15 cellular contexts compared by ENCODE assay signal in the genomic region with DNA sequence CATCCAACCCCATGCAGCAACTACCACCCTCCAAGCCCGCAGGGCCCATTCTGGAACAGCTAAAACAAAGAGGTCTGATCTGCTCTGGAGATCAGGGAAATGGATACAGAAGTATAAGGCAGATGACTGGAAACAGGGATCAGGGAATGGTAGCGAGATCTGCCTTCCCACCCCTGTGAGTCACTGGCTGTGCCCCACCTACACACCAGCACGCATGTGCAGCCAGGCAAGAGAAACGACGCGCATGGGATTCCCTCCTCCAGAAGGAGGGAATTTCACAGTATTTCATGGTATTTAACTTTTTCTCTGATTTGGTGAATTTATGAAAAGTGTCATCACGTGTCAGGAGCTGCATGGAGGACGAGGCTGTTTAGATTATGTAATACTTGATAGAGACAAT.
DNase-seq lines count a peak whose midpoint lies in the region; ATAC-seq and TF ChIP-seq lines count a peak whose summit lies in the region.
"Had no signal": no experiment of that assay in that cellular context is flagged by ENCODE, and none has a peak within 500 bp of the region (broad histone marks: within the 10 kb centered on the region; RNA-seq: fewer than 3 reads in every experiment).

No MANE protein-coding gene starts in this region.

- 24% methylated on average over 8 of the region's 8 CpGs for WGBS in GM23248 (ENCODE audit: low coverage in 1 of 2, low lambda C conversion rate in 2 of 2, missing lambda C conversion rate in 2 of 2), 2 experiments

- no peaks in the 10 kb centered on the region for H3K9me2 ChIP-seq in GM23248 (ENCODE audit: insufficient read depth)

- H4K20me1 ChIP-seq in GM23248 (ENCODE audit: insufficient read depth) = no peaks in the 10 kb centered on the region

- no peak for TF ChIP-seq CTCF in left lung (IDR thresholded peaks at IDR 0.05)

- no peaks in the 10 kb centered on the region for H3F3A ChIP-seq in GM23248 (ENCODE audit: insufficient read depth)

- no peaks in the 10 kb centered on the region for H3K36me3 Mint-ChIP-seq in dendritic cell treated with granulocyte-macrophage colony-stimulating factor and Interleukin-4, amounts not matched to agents 40 ng/mL and 50 ng/mL, for 4 days (ENCODE audit: low read depth)
- H3K36me3 Mint-ChIP-seq in activated CD8-positive, alpha-beta memory T cell treated with anti-CD3 and anti-CD28 coated beads, Interleukin-2, amount 10 ng/mL, durations not matched to agents 7 days and 5 days = no peaks in the 10 kb centered on the region
- H3K36me3 Mint-ChIP-seq: activated naive CD4-positive, alpha-beta T cell treated with anti-CD3 and anti-CD28 coated beads, Interleukin-2, amount 50 U/mL, for 72 hours had no signal

- in situ Hi-C loops in GM23248 (cut with MboI) = no loop called here

- H3K4me3 Mint-ChIP-seq in dendritic cell treated with granulocyte-macrophage colony-stimulating factor and Interleukin-4, amounts not matched to agents 40 ng/mL and 50 ng/mL, for 4 days = peak overlapping the region; percentile 70
- H3K4me3 Mint-ChIP-seq in activated CD8-positive, alpha-beta memory T cell treated with anti-CD3 and anti-CD28 coated beads, Interleukin-2, amount 10 ng/mL, durations not matched to agents 7 days and 5 days = no peak overlapping the region
- H3K4me3 Mint-ChIP-seq: activated CD4-positive, alpha-beta T cell treated with anti-CD3 and anti-CD28 coated beads, Interleukin-2, amount 10 ng/mL, durations not matched to agents 7 days and 5 days; effector memory CD8-positive, alpha-beta T cell had no signal

- H3K27ac ChIP-seq in GM23248 (no peak overlapping the region), left lung (peak overlapping the region in 1 of 2 donors; percentile 85)
- H3K27ac ChIP-seq: KMS-11, ovary, SJSA1 had no signal

- H3K4me3 ChIP-seq in GM23248 = no peak overlapping the region
- H3K4me3 ChIP-seq in left lung = no peak overlapping the region
- H3K4me3 ChIP-seq: ovary, SJSA1 had no signal

- peak overlapping the region; percentile 99 for H3K27ac Mint-ChIP-seq in dendritic cell treated with granulocyte-macrophage colony-stimulating factor and Interleukin-4, amounts not matched to agents 40 ng/mL and 50 ng/mL, for 4 days
- no peak overlapping the region for H3K27ac Mint-ChIP-seq in activated CD8-positive, alpha-beta memory T cell treated with anti-CD3 and anti-CD28 coated beads, Interleukin-2, amount 10 ng/mL, durations not matched to agents 7 days and 5 days
- H3K27ac Mint-ChIP-seq: activated CD4-positive, alpha-beta T cell treated with anti-CD3 and anti-CD28 coated beads, Interleukin-2, amount 10 ng/mL, durations not matched to agents 7 days and 5 days had no signal

- H3K27me3 ChIP-seq in GM23248 (replicated peaks; ENCODE audit: insufficient read depth) (no peaks in the 10 kb centered on the region), left lung (no peaks in the 10 kb centered on the region)
- H3K27me3 ChIP-seq: ovary, SJSA1 had no signal

- H3K36me3 ChIP-seq in GM23248 (ENCODE audit: low read depth) (no peaks in the 10 kb centered on the region), left lung (no peaks in the 10 kb centered on the region)
- H3K36me3 ChIP-seq: ovary, SJSA1 had no signal

- H2AFZ ChIP-seq in GM23248 = peak overlapping the region; percentile 66

- no peak overlapping the region for H3K9ac ChIP-seq in GM23248
- H3K9ac ChIP-seq: KMS-11 had no signal

- peaks cover 71% of the 10 kb centered on the region for H3K4me1 Mint-ChIP-seq in dendritic cell treated with granulocyte-macrophage colony-stimulating factor and Interleukin-4, amounts not matched to agents 40 ng/mL and 50 ng/mL, for 4 days (ENCODE audit: low read depth)
- no peaks in the 10 kb centered on the region for H3K4me1 Mint-ChIP-seq in activated CD8-positive, alpha-beta memory T cell treated with anti-CD3 and anti-CD28 coated beads, Interleukin-2, amount 10 ng/mL, durations not matched to agents 7 days and 5 days
- H3K4me1 Mint-ChIP-seq: activated CD4-positive, alpha-beta T cell treated with anti-CD3 and anti-CD28 coated beads, Interleukin-2, amount 10 ng/mL, durations not matched to agents 7 days and 5 days had no signal

- CTCF ChIA-PET in activated CD8-positive, alpha-beta memory T cell treated with anti-CD3 and anti-CD28 coated beads, Interleukin-2, amount 10 ng/mL, durations not matched to agents 7 days and 5 days (lab: Charles Lee) = no interaction called here

- no peaks in the 10 kb centered on the region for H3K27me3 Mint-ChIP-seq in dendritic cell treated with granulocyte-macrophage colony-stimulating factor and Interleukin-4, amounts not matched to agents 40 ng/mL and 50 ng/mL, for 4 days
- no peaks in the 10 kb centered on the region for H3K27me3 Mint-ChIP-seq in activated CD8-positive, alpha-beta memory T cell treated with anti-CD3 and anti-CD28 coated beads, Interleukin-2, amount 10 ng/mL, durations not matched to agents 7 days and 5 days
- H3K27me3 Mint-ChIP-seq: effector memory CD8-positive, alpha-beta T cell had no signal

- H3K9me3 Mint-ChIP-seq in dendritic cell treated with granulocyte-macrophage colony-stimulating factor and Interleukin-4, amounts not matched to agents 40 ng/mL and 50 ng/mL, for 4 days = no peaks in the 10 kb centered on the region
- H3K9me3 Mint-ChIP-seq in activated CD8-positive, alpha-beta memory T cell treated with anti-CD3 and anti-CD28 coated beads, Interleukin-2, amount 10 ng/mL, durations not matched to agents 7 days and 5 days (ENCODE audit: low read depth) = no peaks in the 10 kb centered on the region
- H3K9me3 Mint-ChIP-seq: activated CD4-positive, alpha-beta T cell treated with anti-CD3 and anti-CD28 coated beads, Interleukin-2, amount 10 ng/mL, durations not matched to agents 7 days and 5 days; activated naive CD4-positive, alpha-beta T cell treated with anti-CD3 and anti-CD28 coated beads, Interleukin-2, amount 50 U/mL, for 72 hours had no signal

- intact Hi-C loops in dendritic cell treated with granulocyte-macrophage colony-stimulating factor and Interleukin-4, amounts not matched to agents 40 ng/mL and 50 ng/mL, for 4 days (cut with micrococcal nuclease) = loop anchor here (2.0 to 5.0 kb wide), 3 partner anchors 50 to 116 kb away; a partner anchor contains a TSS
- intact Hi-C loops in left lung (cut with DNase I) = no loop called here

- H3K4me2 ChIP-seq in GM23248 (ENCODE audit: unreplicated experiment) = peak overlapping the region; percentile 22
- H3K4me2 ChIP-seq: KMS-11 had no signal

- no peaks in the 10 kb centered on the region for H3K79me2 ChIP-seq in GM23248 (ENCODE audit: insufficient read depth)

- H3K9me3 ChIP-seq in GM23248 (ENCODE audit: low read depth) = no peaks in the 10 kb centered on the region
- no peaks in the 10 kb centered on the region for H3K9me3 ChIP-seq in left lung
- H3K9me3 ChIP-seq: ovary had no signal

- H3K4me1 ChIP-seq in GM23248 (ENCODE audit: insufficient read depth) (no peaks in the 10 kb centered on the region), left lung (peaks cover 0 to 38% of the 10 kb centered on the region in 2 donors)

- ATAC-seq in left lung (peak; percentile 70), GM19035 (IDR thresholded peaks at IDR 0.05; ENCODE audit: unreplicated experiment) (no peak)
- ATAC-seq in activated CD4-positive, CD25-positive, alpha-beta regulatory T cell treated with anti-CD3 and anti-CD28 coated beads, Interleukin-2, amount 50 U/mL, for 24 hours = no peak
- no peak for ATAC-seq in activated CD8-positive, alpha-beta memory T cell treated with anti-CD3 and anti-CD28 coated beads, Interleukin-2, amount 10 ng/mL, durations not matched to agents 7 days and 5 days
- ATAC-seq: activated naive CD4-positive, alpha-beta T cell treated with anti-CD3 and anti-CD28 coated beads, Interleukin-2, amount 50 U/mL, for 72 hours; effector memory CD8-positive, alpha-beta T cell had no signal

- DNase-seq in GM23248 (peak; percentile 81), left lung (peak; percentile 65 to 73), stromal cell of bone marrow (ENCODE audit: low read depth) (peak; percentile 37)
- DNase-seq in activated CD8-positive, alpha-beta memory T cell treated with anti-CD3 and anti-CD28 coated beads, Interleukin-2, amount 10 ng/mL, durations not matched to agents 7 days and 5 days = no peak
- DNase-seq in activated CD4-positive, alpha-beta T cell treated with anti-CD3 and anti-CD28 coated beads for 4 hours = no peak
- DNase-seq: activated CD4-positive, alpha-beta T cell treated with anti-CD3 and anti-CD28 coated beads, Interleukin-2, amount 10 ng/mL, durations not matched to agents 7 days and 5 days; effector memory CD8-positive, alpha-beta T cell; NCI-H2227 treated with DMSO at 0.1 percent for 48 hours had no signal

Comparison
In these comparisons a context has a peak if more than half of its experiments do, and no peak if none do; other contexts are left out.
1. DNase-seq: peak in GM23248 (single experiment), left lung (2 of 2) and stromal cell of bone marrow (single experiment); none in activated CD8-positive, alpha-beta memory T cell treated with anti-CD3 and anti-CD28 coated beads, Interleukin-2, amount 10 ng/mL, durations not matched to agents 7 days and 5 days (single experiment) and activated CD4-positive, alpha-beta T cell treated with anti-CD3 and anti-CD28 coated beads for 4 hours (0 of 2).